ENCODE assay signal across 1 cellular context in genomic region chr6:24678792-24679352, GRCh38. TPM values are rescaled to one million over a fixed set of nuclear protein-coding genes. Genes with fewer than 3 reads are reported as not detected.
"Had no signal": no experiment of that assay in that cellular context is flagged by ENCODE, and none has a peak within 500 bp of the region (broad histone marks: within the 10 kb centered on the region; RNA-seq: fewer than 3 reads in every experiment).

No MANE protein-coding gene starts in this region.

RNA-seq across cellular contexts. Expression of gene KIAA0319, which starts 32.9 kb away (rescaled TPM):
- total RNA-seq: thoracic aorta had no signal
